19 cellular contexts compared by ENCODE assay signal in genomic region chr4:22869235-22869634, GRCh38.
DNase-seq lines count a peak whose midpoint lies in the region; ATAC-seq and TF ChIP-seq lines count a peak whose summit lies in the region.
"Had no signal": no experiment of that assay in that cellular context is flagged by ENCODE, and none has a peak within 500 bp of the region (broad histone marks: within the 10 kb centered on the region; RNA-seq: fewer than 3 reads in every experiment).

No MANE protein-coding gene starts in this region.

- no peak overlapping the region for H3K4me2 ChIP-seq in GM23338

- H3K27ac Mint-ChIP-seq in GM23338 (no peak overlapping the region), endodermal cell (no peak overlapping the region)
- H3K27ac Mint-ChIP-seq in naive thymus-derived CD8-positive, alpha-beta T cell, result no peak overlapping the region
- H3K27ac Mint-ChIP-seq: CD4-positive, alpha-beta T cell; T-helper 1 cell treated with Interleukin-12 subunit alpha and Interleukin-12 subunit beta and Interleukin-4 antibody, amounts not matched to agents 30 μg/mL and 1 μg/mL, for 36 hours had no signal

- POLR2A ChIA-PET in naive thymus-derived CD8-positive, alpha-beta T cell (lab: Charles Lee), result no interaction called here

- TF ChIP-seq POLR2A in stomach (IDR thresholded peaks at IDR 0.05), result no peak

- intact Hi-C loops in stomach (cut with DNase I; ENCODE audit: low total_unique reads), result no loop called here

- H3K9me3 Mint-ChIP-seq in GM23338 (no peaks in the 10 kb centered on the region), endodermal cell (no peaks in the 10 kb centered on the region)
- H3K9me3 Mint-ChIP-seq in naive thymus-derived CD8-positive, alpha-beta T cell, result peaks cover 0 to 10% (median 2%) of the 10 kb centered on the region in 9 donors

- no peaks in the 10 kb centered on the region for H4K20me1 ChIP-seq in GM23338 (replicated peaks; ENCODE audit: insufficient read depth)

- H3K4me3 ChIP-seq in GM23338 (no peak overlapping the region), endodermal cell (ENCODE audit: low read length) (no peak overlapping the region), stomach (no peak overlapping the region)
- H3K4me3 ChIP-seq: left lung had no signal

- no peaks in the 10 kb centered on the region for H3K36me3 ChIP-seq in GM23338 (ENCODE audit: insufficient read depth)
- H3K36me3 ChIP-seq in endodermal cell (ENCODE audit: control insufficient read depth, insufficient read depth, low read length), result no peaks in the 10 kb centered on the region
- no peaks in the 10 kb centered on the region for H3K36me3 ChIP-seq in stomach
- H3K36me3 ChIP-seq: left lung had no signal

- peak; percentile 78 for ATAC-seq in GM23338
- ATAC-seq in naive thymus-derived CD8-positive, alpha-beta T cell, result no peak
- ATAC-seq: foreskin keratinocyte, left lung had no signal

- H3K4me3 Mint-ChIP-seq in GM23338 (no peak overlapping the region), endodermal cell (no peak overlapping the region)
- H3K4me3 Mint-ChIP-seq in naive thymus-derived CD8-positive, alpha-beta T cell, result no peak overlapping the region
- H3K4me3 Mint-ChIP-seq: CD4-positive, alpha-beta T cell; T-helper 1 cell treated with Interleukin-12 subunit alpha and Interleukin-12 subunit beta and Interleukin-4 antibody, amounts not matched to agents 30 μg/mL and 1 μg/mL, for 36 hours had no signal

- TF ChIP-seq CTCF in 22Rv1 (IDR thresholded peaks at IDR 0.05), result peak; percentile 26; the same call in 1 of the 2 replicates
- TF ChIP-seq CTCF in GM23338 (conservative IDR thresholded peaks at IDR 0.05; ENCODE audit: low read depth in 2 of 2), result peak; percentile 65 to 67
- peak; percentile 71 for TF ChIP-seq CTCF in endodermal cell (conservative IDR thresholded peaks at IDR 0.05)
- TF ChIP-seq CTCF in stomach (IDR thresholded peaks at IDR 0.05), result no peak

- H2AFZ ChIP-seq in GM23338, result peak overlapping the region; percentile 82

- H3F3A ChIP-seq in GM23338 (replicated peaks; ENCODE audit: low read depth), result no peaks in the 10 kb centered on the region

- H3K9me2 ChIP-seq in GM23338 (ENCODE audit: insufficient read depth), result peaks cover 9% of the 10 kb centered on the region; the same call in 1 of the 2 replicates

- DNase-seq in GM23338 (ENCODE audit: low spot score) (peak; percentile 64), NOMO-1 (lab: John Stamatoyannopoulos, UW; ENCODE audit: unreplicated experiment in 2 of 2) (peak; percentile 1 to 18), endodermal cell (peak; percentile 72), islet precursor cell (no peak), NCI-H187 treated with DMSO at 0.1 percent for 48 hours (lab: John Stamatoyannopoulos, UW) (no peak), stomach (no peak)
- no peak for DNase-seq in naive thymus-derived CD8-positive, alpha-beta T cell
- DNase-seq: activated CD4-positive, alpha-beta T cell treated with anti-CD3 and anti-CD28 coated beads, Interleukin-2, amount 50 U/mL, for 48 hours; activated gamma-delta T cell; CD4-positive, alpha-beta T cell; dermis blood vessel endothelial cell; DMS79 treated with DMSO at 0.1 percent for 48 hours; foreskin keratinocyte; GOT3; left lung; NCI-H187; SIG-M5 had no signal

- H3K9ac ChIP-seq in endodermal cell (ENCODE audit: extremely low read depth, low read length, poor library complexity, severe bottlenecking), result no peak overlapping the region

- H3K4me1 ChIP-seq in GM23338 (ENCODE audit: insufficient read depth) (no peaks in the 10 kb centered on the region), endodermal cell (ENCODE audit: control insufficient read depth, insufficient read depth, low read length) (no peaks in the 10 kb centered on the region), stomach (no peaks in the 10 kb centered on the region)
- H3K4me1 ChIP-seq: foreskin keratinocyte, left lung had no signal

- no peaks in the 10 kb centered on the region for H3K4me1 Mint-ChIP-seq in GM23338
- no peaks in the 10 kb centered on the region for H3K4me1 Mint-ChIP-seq in endodermal cell
- peaks cover 0 to 1% (median 0%) of the 10 kb centered on the region in 4 donors for H3K4me1 Mint-ChIP-seq in naive thymus-derived CD8-positive, alpha-beta T cell

- H3K27me3 ChIP-seq in GM23338 (ENCODE audit: insufficient read depth) (no peaks in the 10 kb centered on the region), endodermal cell (ENCODE audit: control insufficient read depth, insufficient read depth, low read length, poor library complexity, severe bottlenecking) (no peaks in the 10 kb centered on the region), stomach (no peaks in the 10 kb centered on the region)
- H3K27me3 ChIP-seq: foreskin keratinocyte, left lung had no signal

- WGBS in endodermal cell (ENCODE audit: insufficient coverage in 1 of 2, insufficient read length in 1 of 2), 2 experiments, result 74 to 83% methylated on average over 1 to 3 of the region's 3 CpGs
- WGBS in stomach, 5 donors, result 28 to 37% (median 33%) methylated on average over 3 of the region's 3 CpGs

- no peaks in the 10 kb centered on the region for H3K79me2 ChIP-seq in GM23338 (replicated peaks; ENCODE audit: insufficient read depth)

- H3K36me3 Mint-ChIP-seq in GM23338 (ENCODE audit: low read depth) (no peaks in the 10 kb centered on the region), endodermal cell (ENCODE audit: low read depth) (no peaks in the 10 kb centered on the region)
- H3K36me3 Mint-ChIP-seq in naive thymus-derived CD8-positive, alpha-beta T cell, result no peaks in the 10 kb centered on the region

- H3K9me3 ChIP-seq in endodermal cell (ENCODE audit: control insufficient read depth, low read length), result no peaks in the 10 kb centered on the region
- no peaks in the 10 kb centered on the region for H3K9me3 ChIP-seq in stomach
- H3K9me3 ChIP-seq: left lung had no signal

- no peak for TF ChIP-seq EP300 in stomach (IDR thresholded peaks at IDR 0.05)

- no peak overlapping the region for H3K27ac ChIP-seq in 22Rv1
- H3K27ac ChIP-seq in GM23338 (ENCODE audit: low read depth), result no peak overlapping the region
- no peak overlapping the region for H3K27ac ChIP-seq in endodermal cell (ENCODE audit: low read depth, low read length)
- H3K27ac ChIP-seq in stomach, result no peak overlapping the region
- H3K27ac ChIP-seq: foreskin keratinocyte, left lung had no signal

- H3K27me3 Mint-ChIP-seq in GM23338 (ENCODE audit: insufficient read depth, low read depth, poor library complexity), result no peaks in the 10 kb centered on the region
- no peaks in the 10 kb centered on the region for H3K27me3 Mint-ChIP-seq in endodermal cell (ENCODE audit: insufficient read depth)
- peaks cover 0 to 3% (median 0%) of the 10 kb centered on the region in 5 donors for H3K27me3 Mint-ChIP-seq in naive thymus-derived CD8-positive, alpha-beta T cell
- H3K27me3 Mint-ChIP-seq: CD4-positive, alpha-beta T cell had no signal

TF ChIP-seq in GM23338, 12 proteins besides CTCF, POLR2A, EP300 and RAD21 (continues in another document):
- TF ChIP-seq NANOG (IDR thresholded peaks at IDR 0.05; ENCODE audit: borderline replicate concordance), result no peak

Comparison
In these comparisons a context has a peak if more than half of its experiments do, and no peak if none do; other contexts are left out.
1. CTCF ChIP-seq: peak in 22Rv1 (single experiment), GM23338 (2 of 2) and endodermal cell (single experiment); none in stomach (0 of 7).
2. DNase-seq: peak in GM23338 (single experiment), NOMO-1 (2 of 2) and endodermal cell (single experiment); none in islet precursor cell (single experiment), NCI-H187 treated with DMSO at 0.1 percent for 48 hours (single experiment), stomach (single experiment) and naive thymus-derived CD8-positive, alpha-beta T cell (0 of 10).